In genomic region chr11:118410055-118410745, GRCh38 we compare ENCODE assay signal across 15 cellular contexts. TPM values are rescaled to one million over a fixed set of nuclear protein-coding genes. Genes with fewer than 3 reads are reported as not detected.
DNase-seq lines count a peak whose midpoint lies in the region; ATAC-seq and TF ChIP-seq lines count a peak whose summit lies in the region.
"Had no signal": no experiment of that assay in that cellular context is flagged by ENCODE, and none has a peak within 500 bp of the region (broad histone marks: within the 10 kb centered on the region; RNA-seq: fewer than 3 reads in every experiment).

No MANE protein-coding gene starts in this region.

- no peaks in the 10 kb centered on the region for H3K9me3 Mint-ChIP-seq in activated CD4-positive, alpha-beta T cell treated with anti-CD3 and anti-CD28 coated beads, Interleukin-2, amount 10 ng/mL, durations not matched to agents 7 days and 5 days
- H3K9me3 Mint-ChIP-seq in nephron progenitor cell = no peaks in the 10 kb centered on the region
- H3K9me3 Mint-ChIP-seq: dendritic cell treated with granulocyte-macrophage colony-stimulating factor and Interleukin-4, amounts not matched to agents 40 ng/mL and 50 ng/mL, for 4 days had no signal

- POLR2A ChIA-PET in activated CD4-positive, alpha-beta T cell treated with anti-CD3 and anti-CD28 coated beads, Interleukin-2, amount 10 ng/mL, durations not matched to agents 7 days and 5 days (lab: Charles Lee) = no interaction called here

- no peak overlapping the region for H3K4me3 Mint-ChIP-seq in activated CD4-positive, alpha-beta T cell treated with anti-CD3 and anti-CD28 coated beads, Interleukin-2, amount 10 ng/mL, durations not matched to agents 7 days and 5 days
- H3K4me3 Mint-ChIP-seq in nephron progenitor cell = no peak overlapping the region
- H3K4me3 Mint-ChIP-seq: dendritic cell treated with granulocyte-macrophage colony-stimulating factor and Interleukin-4, amounts not matched to agents 40 ng/mL and 50 ng/mL, for 4 days had no signal

- no peak for DNase-seq in activated CD4-positive, alpha-beta T cell treated with anti-CD3 and anti-CD28 coated beads, Interleukin-2, amount 10 ng/mL, durations not matched to agents 7 days and 5 days
- no peak for DNase-seq in activated CD4-positive, alpha-beta T cell treated with anti-CD3 and anti-CD28 coated beads for 4 hours
- DNase-seq in GM20000 (ENCODE audit: low spot score) (peak; percentile 26), nephron progenitor cell (no peak), NCI-H2107 (lab: John Stamatoyannopoulos, UW) (no peak)
- DNase-seq in activated CD8-positive, alpha-beta memory T cell treated with anti-CD3 and anti-CD28 coated beads, Interleukin-2, amount 50 U/mL, for 48 hours = no peak
- DNase-seq: activated CD8-positive, alpha-beta memory T cell treated with anti-CD3 and anti-CD28 coated beads for 24 hours; DMS 273 treated with DMSO at 0.1 percent for 48 hours; MG63; NCI-H446; T1000 had no signal

- no peaks in the 10 kb centered on the region for H3K27me3 Mint-ChIP-seq in activated CD4-positive, alpha-beta T cell treated with anti-CD3 and anti-CD28 coated beads, Interleukin-2, amount 10 ng/mL, durations not matched to agents 7 days and 5 days
- H3K27me3 Mint-ChIP-seq in nephron progenitor cell (ENCODE audit: low read depth, poor library complexity) = no peaks in the 10 kb centered on the region
- H3K27me3 Mint-ChIP-seq: dendritic cell treated with granulocyte-macrophage colony-stimulating factor and Interleukin-4, amounts not matched to agents 40 ng/mL and 50 ng/mL, for 4 days had no signal

- CTCF ChIA-PET in activated CD4-positive, alpha-beta T cell treated with anti-CD3 and anti-CD28 coated beads, Interleukin-2, amount 10 ng/mL, durations not matched to agents 7 days and 5 days (lab: Charles Lee) = interaction anchor here (0.6 to 0.9 kb wide), 3 partner anchors 35 to 644 kb away, joined by 3 read pairs; no protein-coding TSS in a partner anchor

- TF ChIP-seq CTCF in GM20000 (IDR thresholded peaks at IDR 0.05; ENCODE audit: extremely low read depth, missing control alignments) = no peak
- TF ChIP-seq CTCF in nephron progenitor cell (IDR thresholded peaks at IDR 0.05) = no peak

- peaks cover 44% of the 10 kb centered on the region for H3K36me3 Mint-ChIP-seq in activated CD4-positive, alpha-beta T cell treated with anti-CD3 and anti-CD28 coated beads, Interleukin-2, amount 10 ng/mL, durations not matched to agents 7 days and 5 days (ENCODE audit: low read depth)
- peaks cover 35% of the 10 kb centered on the region for H3K36me3 Mint-ChIP-seq in nephron progenitor cell (ENCODE audit: low read depth)

- peaks cover 15% of the 10 kb centered on the region for H3K4me1 Mint-ChIP-seq in activated CD4-positive, alpha-beta T cell treated with anti-CD3 and anti-CD28 coated beads, Interleukin-2, amount 10 ng/mL, durations not matched to agents 7 days and 5 days
- no peaks in the 10 kb centered on the region for H3K4me1 Mint-ChIP-seq in nephron progenitor cell

- H3K27ac Mint-ChIP-seq in activated CD4-positive, alpha-beta T cell treated with anti-CD3 and anti-CD28 coated beads, Interleukin-2, amount 10 ng/mL, durations not matched to agents 7 days and 5 days = peak overlapping the region; percentile 1
- H3K27ac Mint-ChIP-seq in nephron progenitor cell = peak overlapping the region; percentile 60
- H3K27ac Mint-ChIP-seq: dendritic cell treated with granulocyte-macrophage colony-stimulating factor and Interleukin-4, amounts not matched to agents 40 ng/mL and 50 ng/mL, for 4 days had no signal

- ATAC-seq in HG03159 (IDR thresholded peaks at IDR 0.05; ENCODE audit: unreplicated experiment) (peak; percentile 73), HG03025 (IDR thresholded peaks at IDR 0.05; ENCODE audit: low FRiP score, unreplicated experiment) (no peak)
- ATAC-seq: HCT116 had no signal

RNA-seq across cellular contexts. Expression of gene ATP5MG, which starts 8.8 kb away (rescaled TPM):
- 100 to 1,000 TPM; 195 to 272 TPM for total RNA-seq in activated CD4-positive, alpha-beta T cell treated with anti-CD3 and anti-CD28 coated beads, Interleukin-2, amount 10 ng/mL, durations not matched to agents 7 days and 5 days

RNA-seq across cellular contexts. Expression of gene KMT2A, which starts 26.1 kb away (rescaled TPM):
- total RNA-seq in activated CD4-positive, alpha-beta T cell treated with anti-CD3 and anti-CD28 coated beads, Interleukin-2, amount 10 ng/mL, durations not matched to agents 7 days and 5 days = 100 to 1,000 TPM in 1 of 2 experiments, 10 to 100 TPM in 1; 93.4 to 102 TPM

RNA-seq across cellular contexts. Expression of gene UBE4A, which starts 50.8 kb away (rescaled TPM):
- total RNA-seq in activated CD4-positive, alpha-beta T cell treated with anti-CD3 and anti-CD28 coated beads, Interleukin-2, amount 10 ng/mL, durations not matched to agents 7 days and 5 days = 10 to 100 TPM; 42.6 to 49.1 TPM
